In the genomic region with DNA sequence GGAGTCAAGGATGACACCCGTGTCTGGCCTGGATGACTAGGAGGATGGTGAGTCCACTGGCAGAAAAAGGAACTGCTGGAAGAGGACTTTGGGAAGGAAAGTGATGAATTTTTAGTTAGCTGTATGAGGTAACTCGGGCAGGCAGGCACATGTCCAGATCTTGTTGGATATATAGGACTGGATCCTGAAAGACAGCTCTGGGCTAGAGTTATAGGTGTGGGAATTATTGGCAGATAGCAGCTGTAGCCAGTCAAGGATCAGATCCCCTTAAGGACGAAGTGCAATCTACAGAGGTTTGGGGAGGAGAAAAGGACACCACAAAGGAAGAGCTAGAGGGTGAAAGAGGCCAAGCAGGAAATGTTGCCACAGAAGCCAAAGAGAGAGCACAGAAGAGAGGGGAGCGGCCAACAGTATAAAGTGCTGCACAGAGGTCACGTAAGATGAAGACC, we compare ENCODE assay signal across 12 cellular contexts. TPM values are rescaled to one million over a fixed set of nuclear protein-coding genes. Genes with fewer than 3 reads are reported as not detected.
DNase-seq lines count a peak whose midpoint lies in the region; ATAC-seq, FAIRE-seq and TF ChIP-seq lines count a peak whose summit lies in the region.
"Had no signal": no experiment of that assay in that cellular context is flagged by ENCODE, and none has a peak within 500 bp of the region (broad histone marks: within the 10 kb centered on the region; RNA-seq: fewer than 3 reads in every experiment).

No MANE protein-coding gene starts in this region.

- peak in 1 of 5 donors; percentile 36 for DNase-seq in CD4-positive, alpha-beta memory T cell
- DNase-seq in KG1 (lab: John Stamatoyannopoulos, UW) = peak; percentile 9
- no peak for DNase-seq in activated naive CD4-positive, alpha-beta T cell treated with anti-CD3 and anti-CD28 coated beads, Interleukin-2, amount 50 U/mL, for 72 hours (ENCODE audit: low spot score in 2 of 2)
- DNase-seq in mucosa of descending colon = no peak
- no peak for DNase-seq in hepatic stellate cell (ENCODE audit: low spot score)
- no peak for DNase-seq in NCI-H2171 (lab: John Stamatoyannopoulos, UW)
- no peak for DNase-seq in frontal cortex (ENCODE audit: low spot score in 2 of 2)
- DNase-seq: central memory CD4-positive, alpha-beta T cell; H9; substantia nigra had no signal

- H3K27ac Mint-ChIP-seq in CD4-positive, alpha-beta memory T cell = peak overlapping the region; percentile 59 to 90 (median 89)
- H3K27ac Mint-ChIP-seq in activated naive CD4-positive, alpha-beta T cell treated with anti-CD3 and anti-CD28 coated beads, Interleukin-2, amount 50 U/mL, for 72 hours = peak overlapping the region; percentile 62 to 63

- peaks cover 27 to 41% (median 34%) of the 10 kb centered on the region in 4 donors for H3K4me1 Mint-ChIP-seq in CD4-positive, alpha-beta memory T cell

- FAIRE-seq in frontal cortex (lab: Jason Lieb, UNC) = no peak
- FAIRE-seq: D721Med, HTR-8/SVneo had no signal

- H3K27me3 ChIP-seq in CD4-positive, alpha-beta memory T cell (ENCODE audit: insufficient read depth, low read length) = no peaks in the 10 kb centered on the region

- H3K36me3 Mint-ChIP-seq in CD4-positive, alpha-beta memory T cell = peaks cover 1 to 11% of the 10 kb centered on the region in 2 donors
- peaks cover 0 to 28% of the 10 kb centered on the region in 2 donors for H3K36me3 Mint-ChIP-seq in activated naive CD4-positive, alpha-beta T cell treated with anti-CD3 and anti-CD28 coated beads, Interleukin-2, amount 50 U/mL, for 72 hours

- no peaks in the 10 kb centered on the region for H3K9me3 ChIP-seq in CD4-positive, alpha-beta memory T cell (ENCODE audit: control insufficient read depth in 1 of 2, low read length in 2 of 2)
- no peaks in the 10 kb centered on the region for H3K9me3 ChIP-seq in mucosa of descending colon

- no peaks in the 10 kb centered on the region for H3K27me3 Mint-ChIP-seq in CD4-positive, alpha-beta memory T cell

- no peak for TF ChIP-seq CTCF in mucosa of descending colon (IDR thresholded peaks at IDR 0.05)

- ATAC-seq in activated naive CD4-positive, alpha-beta T cell treated with anti-CD3 and anti-CD28 coated beads, Interleukin-2, amount 50 U/mL, for 72 hours = peak in 1 of 2 donors; percentile 54
- peak; percentile 83 for ATAC-seq in mucosa of descending colon

- peak overlapping the region; percentile 39 for H3K27ac ChIP-seq in CD4-positive, alpha-beta memory T cell (ENCODE audit: low read depth, low read length)

- peaks cover 30% of the 10 kb centered on the region for H3K4me1 ChIP-seq in CD4-positive, alpha-beta memory T cell (ENCODE audit: insufficient read depth, low read length)
- H3K4me1 ChIP-seq in mucosa of descending colon (ENCODE audit: low read depth) = peaks cover 7% of the 10 kb centered on the region

- H3K4me3 ChIP-seq in CD4-positive, alpha-beta memory T cell (ENCODE audit: low read length in 2 of 2) = peak overlapping the region in 1 of 2 donors; percentile 29
- H3K4me3 ChIP-seq in mucosa of descending colon = no peak overlapping the region

- CTCF ChIA-PET in CD4-positive, alpha-beta memory T cell (lab: Charles Lee; ENCODE audit: partially characterized antibody) = interaction anchor here (0.9 to 14.8 kb wide), 9 partner anchors 10 to 174 kb away, joined by 3 to 311 read pairs (median 4); a partner anchor contains a TSS

- no peaks in the 10 kb centered on the region for H3K9me3 Mint-ChIP-seq in CD4-positive, alpha-beta memory T cell
- H3K9me3 Mint-ChIP-seq in activated naive CD4-positive, alpha-beta T cell treated with anti-CD3 and anti-CD28 coated beads, Interleukin-2, amount 50 U/mL, for 72 hours = no peaks in the 10 kb centered on the region
- H3K9me3 Mint-ChIP-seq: H9 had no signal

- POLR2A ChIA-PET in CD4-positive, alpha-beta memory T cell (lab: Charles Lee; ENCODE audit: partially characterized antibody) = interaction anchor here (1.6 to 3.8 kb wide), 6 partner anchors 11 to 64 kb away, joined by 4 to 19 read pairs (median 8); a partner anchor contains a TSS

- intact Hi-C loops in CD4-positive, alpha-beta memory T cell (cut with micrococcal nuclease) = loop anchor here (2.0 kb wide), 1 partner anchor 19 kb away; no protein-coding TSS in a partner anchor
- intact Hi-C loops in mucosa of descending colon (cut with DNase I, micrococcal nuclease) = no loop called here

- H3K36me3 ChIP-seq in CD4-positive, alpha-beta memory T cell (ENCODE audit: insufficient read depth, low read length) = no peaks in the 10 kb centered on the region
- no peaks in the 10 kb centered on the region for H3K36me3 ChIP-seq in mucosa of descending colon (ENCODE audit: low read depth)

- peak overlapping the region; percentile 50 to 84 (median 72) for H3K4me3 Mint-ChIP-seq in CD4-positive, alpha-beta memory T cell
- H3K4me3 Mint-ChIP-seq: H9 had no signal

RNA-seq across cellular contexts. Expression of a gene that starts 10.1 kb away (rescaled TPM):
- total RNA-seq in CD4-positive, alpha-beta memory T cell = 10 to 100 TPM in 1 of 2 experiments, 1 to 10 TPM in 1; 8.7 to 11.4 TPM
- 1 to 10 TPM; 5.1 to 5.2 TPM for polyA plus RNA-seq in CD4-positive, alpha-beta memory T cell
- total RNA-seq in activated naive CD4-positive, alpha-beta T cell treated with anti-CD3 and anti-CD28 coated beads, Interleukin-2, amount 50 U/mL, for 72 hours = 10 to 100 TPM in 1 of 2 donors, 1 to 10 TPM in 1; 8.0 to 20.2 TPM
- 10 to 100 TPM; 11.5 to 17.0 (median 12.2) TPM for total RNA-seq in mucosa of descending colon
- total RNA-seq in frontal cortex = 15.1 TPM

RNA-seq across cellular contexts. Expression of a gene that starts 10.5 kb away (rescaled TPM):
- total RNA-seq in CD4-positive, alpha-beta memory T cell = 10 to 100 TPM; 23.1 to 25.8 TPM
- polyA plus RNA-seq in CD4-positive, alpha-beta memory T cell = 100 to 1,000 TPM; 139 to 149 TPM
- 100 to 1,000 TPM in 1 of 2 donors, 10 to 100 TPM in 1; 91.4 to 103 TPM for total RNA-seq in activated naive CD4-positive, alpha-beta T cell treated with anti-CD3 and anti-CD28 coated beads, Interleukin-2, amount 50 U/mL, for 72 hours
- total RNA-seq in mucosa of descending colon (10 to 100 TPM; 51.2 to 73.5 (median 58.2) TPM), frontal cortex (30.2 TPM)

RNA-seq across cellular contexts. Expression of a gene that starts 13.0 kb away (rescaled TPM):
- total RNA-seq in CD4-positive, alpha-beta memory T cell = 1 to 10 TPM; 6.2 to 7.9 TPM
- polyA plus RNA-seq in CD4-positive, alpha-beta memory T cell = not detected
- total RNA-seq in activated naive CD4-positive, alpha-beta T cell treated with anti-CD3 and anti-CD28 coated beads, Interleukin-2, amount 50 U/mL, for 72 hours = 1 to 10 TPM; 1.3 to 1.8 TPM
- total RNA-seq in mucosa of descending colon (1 to 10 TPM; 3.5 to 8.5 (median 6.9) TPM), frontal cortex (1.2 TPM)

RNA-seq across cellular contexts. Expression of a gene that starts 20.7 kb away (rescaled TPM):
- 100 to 1,000 TPM; 274 to 287 TPM for total RNA-seq in CD4-positive, alpha-beta memory T cell
- polyA plus RNA-seq in CD4-positive, alpha-beta memory T cell = 10 to 100 TPM in 1 of 2 donors, under 1 TPM in 1; 0.84 to 24.4 TPM
- 100 to 1,000 TPM; 182 to 212 TPM for total RNA-seq in activated naive CD4-positive, alpha-beta T cell treated with anti-CD3 and anti-CD28 coated beads, Interleukin-2, amount 50 U/mL, for 72 hours
- total RNA-seq in mucosa of descending colon = 100 to 1,000 TPM in 1 of 3 donors, 10 to 100 TPM in 2; 52.7 to 151 (median 56.5) TPM
- 276 TPM for total RNA-seq in frontal cortex

RNA-seq across cellular contexts. Expression of a gene that starts 33.9 kb away (rescaled TPM):
- 100 to 1,000 TPM; 119 to 129 TPM for total RNA-seq in CD4-positive, alpha-beta memory T cell
- 1 to 10 TPM in 1 of 2 donors, not detected in 1; 1.7 TPM for polyA plus RNA-seq in CD4-positive, alpha-beta memory T cell
- total RNA-seq in activated naive CD4-positive, alpha-beta T cell treated with anti-CD3 and anti-CD28 coated beads, Interleukin-2, amount 50 U/mL, for 72 hours = 10 to 100 TPM; 34.9 to 41.2 TPM
- 10 to 100 TPM; 44.3 to 73.6 (median 54.6) TPM for total RNA-seq in mucosa of descending colon
- total RNA-seq in frontal cortex = 15.1 TPM
